Comparison of ENCODE assay signal across 1 cellular context in genomic region chr5:154393850-154394249, GRCh38.
TF ChIP-seq lines count a peak whose summit lies in the region.

No MANE protein-coding gene starts in this region.

TF ChIP-seq in H1, 55 proteins besides CTCF, POLR2A, EP300 and RAD21:
- no peak for TF ChIP-seq TEAD4 (IDR thresholded peaks at IDR 0.05; ENCODE audit: low read depth, low read length)
- TF ChIP-seq ZNF274 (IDR thresholded peaks at IDR 0.05; ENCODE audit: borderline replicate concordance, extremely low read depth, low read length), result no peak
- TF ChIP-seq ATF2 (IDR thresholded peaks at IDR 0.05; ENCODE audit: low read length), result no peak
- no peak for TF ChIP-seq POU5F1 (IDR thresholded peaks at IDR 0.05; ENCODE audit: low read depth, low read length)
- no peak for TF ChIP-seq GABPA (IDR thresholded peaks at IDR 0.05; ENCODE audit: borderline replicate concordance, insufficient read depth, low read length)
- no peak for TF ChIP-seq JUND (IDR thresholded peaks at IDR 0.05; ENCODE audit: low read length)
- TF ChIP-seq ATF3 (IDR thresholded peaks at IDR 0.05; ENCODE audit: insufficient read depth, low read depth, low read length), result no peak
- no peak for TF ChIP-seq MAX (IDR thresholded peaks at IDR 0.05)
- TF ChIP-seq SIN3A (conservative IDR thresholded peaks at IDR 0.05 in 1 of 2, IDR thresholded peaks at IDR 0.05 in 1 of 2; ENCODE audit: low read depth in 1 of 2, low read length in 2 of 2), result no peak
- TF ChIP-seq CHD2 (IDR thresholded peaks at IDR 0.05; ENCODE audit: low read length), result no peak
- TF ChIP-seq NANOG (IDR thresholded peaks at IDR 0.05; ENCODE audit: insufficient read depth, low read depth, low read length, poor library complexity, severe bottlenecking), result no peak
- no peak for TF ChIP-seq SAP30 (IDR thresholded peaks at IDR 0.05; ENCODE audit: insufficient read depth, insufficient replicate concordance, low read length)
- TF ChIP-seq KDM5A (IDR thresholded peaks at IDR 0.05; ENCODE audit: low read length), result no peak
